In genomic region chr5:148760945-148761638, GRCh38 we compare ENCODE assay signal across 11 cellular contexts.
DNase-seq lines count a peak whose midpoint lies in the region; ATAC-seq and TF ChIP-seq lines count a peak whose summit lies in the region.
"Had no signal": no experiment of that assay in that cellular context is flagged by ENCODE, and none has a peak within 500 bp of the region (broad histone marks: within the 10 kb centered on the region; RNA-seq: fewer than 3 reads in every experiment).

No MANE protein-coding gene starts in this region.

- peaks cover 0 to 2% (median 0%) of the 10 kb centered on the region in 3 donors for H3K27me3 Mint-ChIP-seq in CD14-positive monocyte (ENCODE audit: low read depth in 3 of 3)

- ATAC-seq in GM19438 (IDR thresholded peaks at IDR 0.05; ENCODE audit: low read depth, unreplicated experiment) (peak; percentile 100), HG03025 (IDR thresholded peaks at IDR 0.05; ENCODE audit: low FRiP score, unreplicated experiment) (peak; percentile 100)

- H3K27ac ChIP-seq in Peyer's patch = no peak overlapping the region
- H3K27ac ChIP-seq: SK-N-MC had no signal

- H3K9me3 ChIP-seq in Peyer's patch = no peaks in the 10 kb centered on the region

- no peaks in the 10 kb centered on the region for H3K36me3 Mint-ChIP-seq in CD14-positive monocyte
- H3K36me3 Mint-ChIP-seq: activated naive CD4-positive, alpha-beta T cell treated with anti-CD3 and anti-CD28 coated beads, Interleukin-2, amount 50 U/mL, for 24 hours had no signal

- TF ChIP-seq POLR2A in Peyer's patch (IDR thresholded peaks at IDR 0.05) = no peak

- TF ChIP-seq CTCF in GM10266 (IDR thresholded peaks at IDR 0.05; ENCODE audit: control insufficient read depth, insufficient read depth, low read depth, missing control alignments) (no peak), CD14-positive monocyte (IDR thresholded peaks at IDR 0.05) (no peak), Peyer's patch (IDR thresholded peaks at IDR 0.05) (no peak)

- H3K9me3 Mint-ChIP-seq in CD14-positive monocyte = peaks cover 0 to 11% (median 5%) of the 10 kb centered on the region in 7 donors
- H3K9me3 Mint-ChIP-seq: activated naive CD4-positive, alpha-beta T cell treated with anti-CD3 and anti-CD28 coated beads, Interleukin-2, amount 50 U/mL, for 24 hours had no signal

- DNase-seq in GM10266 (ENCODE audit: extremely low spot score) = peak; percentile 12
- peak; percentile 12 for DNase-seq in NOMO-1 treated with dmso at 0.1 percent for 144 hours (lab: John Stamatoyannopoulos, UW; ENCODE audit: unreplicated experiment)
- DNase-seq in NCI-H128 (lab: John Stamatoyannopoulos, UW; ENCODE audit: unreplicated experiment) = no peak
- DNase-seq in CD14-positive monocyte (ENCODE audit: low spot score) = no peak
- DNase-seq in activated naive CD4-positive, alpha-beta T cell (lab: John Stamatoyannopoulos, UW) = no peak
- no peak for DNase-seq in Peyer's patch
- DNase-seq: NCI-H1105 had no signal

- H3K4me3 Mint-ChIP-seq in CD14-positive monocyte = no peak overlapping the region
- H3K4me3 Mint-ChIP-seq: activated naive CD4-positive, alpha-beta T cell treated with anti-CD3 and anti-CD28 coated beads, Interleukin-2, amount 50 U/mL, for 24 hours had no signal

- H3K4me1 ChIP-seq in Peyer's patch = no peaks in the 10 kb centered on the region

- no peaks in the 10 kb centered on the region for H3K27me3 ChIP-seq in Peyer's patch

- no peak overlapping the region for H3K27ac Mint-ChIP-seq in CD14-positive monocyte
- H3K27ac Mint-ChIP-seq: activated naive CD4-positive, alpha-beta T cell treated with anti-CD3 and anti-CD28 coated beads, Interleukin-2, amount 50 U/mL, for 24 hours had no signal

- H3K4me1 Mint-ChIP-seq in CD14-positive monocyte = peaks cover 46% of the 10 kb centered on the region
- H3K4me1 Mint-ChIP-seq: activated naive CD4-positive, alpha-beta T cell treated with anti-CD3 and anti-CD28 coated beads, Interleukin-2, amount 50 U/mL, for 24 hours had no signal

- H3K36me3 ChIP-seq in Peyer's patch = no peaks in the 10 kb centered on the region

- intact Hi-C loops in CD14-positive monocyte (cut with micrococcal nuclease) = no loop called here

- no peak overlapping the region for H3K4me3 ChIP-seq in Peyer's patch
- H3K4me3 ChIP-seq: SK-N-MC had no signal

Comparison
In these comparisons a context has a peak if more than half of its experiments do, and no peak if none do; other contexts are left out.
1. DNase-seq: peak in GM10266 (single experiment) and NOMO-1 treated with dmso at 0.1 percent for 144 hours (single experiment); none in NCI-H128 (single experiment), CD14-positive monocyte (single experiment), activated naive CD4-positive, alpha-beta T cell (0 of 4) and Peyer's patch (0 of 3).